12 cellular contexts compared by ENCODE assay signal in genomic region chr17:55056530-55056929, GRCh38.
DNase-seq lines count a peak whose midpoint lies in the region; ATAC-seq and TF ChIP-seq lines count a peak whose summit lies in the region.
"Had no signal": no experiment of that assay in that cellular context is flagged by ENCODE, and none has a peak within 500 bp of the region (broad histone marks: within the 10 kb centered on the region; RNA-seq: fewer than 3 reads in every experiment).

No MANE protein-coding gene starts in this region.

- peak; percentile 92 for DNase-seq in LNCaP clone FGC (ENCODE audit: low read depth)
- DNase-seq in NCI-H2196 treated with DMSO at 0.1 percent for 48 hours (lab: John Stamatoyannopoulos, UW; ENCODE audit: unreplicated experiment) = peak; percentile 45
- peak; percentile 37 to 58 (median 49) for DNase-seq in body of pancreas
- no peak for DNase-seq in neural progenitor cell (ENCODE audit: low spot score)
- no peak for DNase-seq in T-helper 1 cell
- no peak for DNase-seq in stimulated activated naive CD4-positive, alpha-beta T cell treated with Interleukin-2 at 50 U/mL for 16 hours (lab: John Stamatoyannopoulos, UW)
- no peak for DNase-seq in T-helper 2 cell treated with Interferon-gamma antibody and Interleukin-4, amounts not matched to agents 5 μg/mL and 100 μg/mL, for 36 hours (ENCODE audit: low spot score)
- DNase-seq: activated CD4-positive, alpha-beta T cell treated with anti-CD3 and anti-CD28 coated beads for 4 hours; CD8-positive, alpha-beta T cell; left ventricle myocardium superior; NCI-H526 had no signal

- H2AFZ ChIP-seq in neural progenitor cell (replicated peaks) = no peak overlapping the region

- TF ChIP-seq CTCF in LNCaP clone FGC (IDR thresholded peaks at IDR 0.05; ENCODE audit: control insufficient read depth, extremely low read depth, insufficient read depth) (no peak), body of pancreas (IDR thresholded peaks at IDR 0.05) (no peak), neural progenitor cell (IDR thresholded peaks at IDR 0.05) (no peak)

- no peak overlapping the region for H3K4me2 ChIP-seq in neural progenitor cell
- H3K4me2 ChIP-seq: KMS-11 had no signal

- peaks cover 2% of the 10 kb centered on the region for H3K27me3 Mint-ChIP-seq in neural progenitor cell (ENCODE audit: insufficient read depth, low read depth)
- no peaks in the 10 kb centered on the region for H3K27me3 Mint-ChIP-seq in T-helper 2 cell treated with Interferon-gamma antibody and Interleukin-4, amounts not matched to agents 5 μg/mL and 100 μg/mL, for 36 hours (ENCODE audit: low read depth)

- no peak for TF ChIP-seq POLR2A in body of pancreas (IDR thresholded peaks at IDR 0.05)

- no peak overlapping the region for H3K9ac ChIP-seq in neural progenitor cell
- H3K9ac ChIP-seq: KMS-11 had no signal

- H3K4me3 Mint-ChIP-seq in neural progenitor cell = no peak overlapping the region
- no peak overlapping the region for H3K4me3 Mint-ChIP-seq in T-helper 2 cell treated with Interferon-gamma antibody and Interleukin-4, amounts not matched to agents 5 μg/mL and 100 μg/mL, for 36 hours
- H3K4me3 Mint-ChIP-seq: CD8-positive, alpha-beta T cell had no signal

- peak overlapping the region; percentile 17 for H3K27ac Mint-ChIP-seq in neural progenitor cell
- no peak overlapping the region for H3K27ac Mint-ChIP-seq in T-helper 2 cell treated with Interferon-gamma antibody and Interleukin-4, amounts not matched to agents 5 μg/mL and 100 μg/mL, for 36 hours
- H3K27ac Mint-ChIP-seq: CD8-positive, alpha-beta T cell had no signal

- peaks cover 6% of the 10 kb centered on the region for H3K4me1 ChIP-seq in body of pancreas
- H3K4me1 ChIP-seq in neural progenitor cell = no peaks in the 10 kb centered on the region

- no peak overlapping the region for H3K27ac ChIP-seq in body of pancreas
- no peak overlapping the region for H3K27ac ChIP-seq in neural progenitor cell
- H3K27ac ChIP-seq: KMS-11 had no signal

- no peaks in the 10 kb centered on the region for H3K9me3 Mint-ChIP-seq in neural progenitor cell
- H3K9me3 Mint-ChIP-seq in T-helper 2 cell treated with Interferon-gamma antibody and Interleukin-4, amounts not matched to agents 5 μg/mL and 100 μg/mL, for 36 hours = no peaks in the 10 kb centered on the region
- H3K9me3 Mint-ChIP-seq: CD8-positive, alpha-beta T cell had no signal

- H3K4me1 Mint-ChIP-seq in neural progenitor cell = peaks cover 4% of the 10 kb centered on the region
- no peaks in the 10 kb centered on the region for H3K4me1 Mint-ChIP-seq in T-helper 2 cell treated with Interferon-gamma antibody and Interleukin-4, amounts not matched to agents 5 μg/mL and 100 μg/mL, for 36 hours (ENCODE audit: low read depth)

- H3K36me3 ChIP-seq in body of pancreas (replicated peaks in 1 of 2; ENCODE audit: insufficient read depth in 1 of 2, low read depth in 2 of 2) (no peaks in the 10 kb centered on the region), neural progenitor cell (no peaks in the 10 kb centered on the region)

- H4K20me1 ChIP-seq in neural progenitor cell (ENCODE audit: low read depth) = no peaks in the 10 kb centered on the region

- H3K27me3 ChIP-seq in body of pancreas (no peaks in the 10 kb centered on the region), neural progenitor cell (no peaks in the 10 kb centered on the region)

- H3K79me2 ChIP-seq in neural progenitor cell (ENCODE audit: low read depth) = no peaks in the 10 kb centered on the region

- H3K4me3 ChIP-seq in LNCaP clone FGC (ENCODE audit: low read depth, low read length) (no peak overlapping the region), body of pancreas (no peak overlapping the region), neural progenitor cell (no peak overlapping the region)

- peak; percentile 65 for ATAC-seq in body of pancreas
- ATAC-seq: CD8-positive, alpha-beta T cell; left ventricle myocardium superior had no signal

- H3K9me3 ChIP-seq in body of pancreas (no peaks in the 10 kb centered on the region), neural progenitor cell (ENCODE audit: low read depth) (no peaks in the 10 kb centered on the region)

- intact Hi-C loops in body of pancreas (cut with DNase I) = no loop called here

- WGBS in body of pancreas, 2 donors = 12 to 16% methylated on average over 4 of the region's 4 CpGs

- H3F3A ChIP-seq in neural progenitor cell (ENCODE audit: low read depth) = no peaks in the 10 kb centered on the region

- no peaks in the 10 kb centered on the region for H3K36me3 Mint-ChIP-seq in neural progenitor cell
- no peaks in the 10 kb centered on the region for H3K36me3 Mint-ChIP-seq in T-helper 2 cell treated with Interferon-gamma antibody and Interleukin-4, amounts not matched to agents 5 μg/mL and 100 μg/mL, for 36 hours (ENCODE audit: low read depth)

Comparison
In these comparisons a context has a peak if more than half of its experiments do, and no peak if none do; other contexts are left out.
1. DNase-seq: peak in LNCaP clone FGC (single experiment), NCI-H2196 treated with DMSO at 0.1 percent for 48 hours (single experiment) and body of pancreas (4 of 4); none in neural progenitor cell (single experiment), T-helper 1 cell (0 of 5), stimulated activated naive CD4-positive, alpha-beta T cell treated with Interleukin-2 at 50 U/mL for 16 hours (single experiment) and T-helper 2 cell treated with Interferon-gamma antibody and Interleukin-4, amounts not matched to agents 5 μg/mL and 100 μg/mL, for 36 hours (single experiment).